Comparison of ENCODE assay signal across 11 cellular contexts in the genomic region with DNA sequence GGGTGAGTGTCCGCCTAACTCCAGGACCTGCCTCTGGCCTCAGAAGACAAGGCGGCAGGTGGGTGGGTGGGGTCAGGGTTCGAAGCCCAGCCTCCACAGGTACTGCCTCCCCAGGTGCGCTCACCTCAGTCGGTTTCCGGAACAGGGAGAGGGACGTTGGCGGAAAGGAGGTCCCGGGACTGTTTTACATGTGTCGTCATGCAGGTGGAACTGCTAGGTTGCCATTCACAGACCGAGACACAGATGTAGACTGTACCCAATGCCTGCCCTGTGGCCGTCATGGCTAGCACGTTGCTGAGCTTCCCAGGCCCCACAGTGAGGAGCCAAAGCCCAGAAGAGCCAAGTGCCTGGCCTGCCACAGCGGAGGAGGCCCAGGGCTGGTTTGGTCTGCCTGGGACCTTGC.
"Had no signal": no experiment of that assay in that cellular context is flagged by ENCODE, and none has a peak within 500 bp of the region (broad histone marks: within the 10 kb centered on the region; RNA-seq: fewer than 3 reads in every experiment).

No MANE protein-coding gene starts in this region.

- H3K36me3 ChIP-seq: brain microvascular endothelial cell, ovary, tibial nerve had no signal

- ATAC-seq: activated naive CD4-positive, alpha-beta T cell treated with anti-CD3 and anti-CD28 coated beads, Interleukin-2, amount 50 U/mL, for 72 hours; left colon had no signal

- H3K9me3 ChIP-seq: ovary, tibial nerve had no signal

- DNase-seq: activated CD4-positive, alpha-beta memory T cell treated with anti-CD3 and anti-CD28 coated beads for 36 hours; activated CD8-positive, alpha-beta memory T cell treated with anti-CD3 and anti-CD28 coated beads, Interleukin-2, amount 50 U/mL, for 4 hours; brain microvascular endothelial cell; cerebellar nuclear complex; T-helper 9 cell had no signal

- H3K4me3 Mint-ChIP-seq: activated CD4-positive, alpha-beta memory T cell treated with anti-CD3 and anti-CD28 coated beads for 36 hours; memory B cell had no signal

- H3K27ac ChIP-seq: brain microvascular endothelial cell, ovary, tibial nerve had no signal

- H3K27ac Mint-ChIP-seq: activated CD4-positive, alpha-beta memory T cell treated with anti-CD3 and anti-CD28 coated beads for 36 hours; activated naive CD4-positive, alpha-beta T cell treated with anti-CD3 and anti-CD28 coated beads, Interleukin-2, amount 50 U/mL, for 72 hours; activated T-helper 2 cell treated with anti-CD3 and anti-CD28 coated beads, Interferon-gamma antibody, Interleukin-2, Interleukin-4, amounts not matched to agents 10 μg/mL and 5 μg/mL and 100 μg/mL, durations not matched to agents 14 hours and 24 hours and 36 hours; memory B cell had no signal

- H3K27me3 Mint-ChIP-seq: activated CD4-positive, alpha-beta memory T cell treated with anti-CD3 and anti-CD28 coated beads for 36 hours; memory B cell had no signal

- H3K9me3 Mint-ChIP-seq: activated CD4-positive, alpha-beta memory T cell treated with anti-CD3 and anti-CD28 coated beads for 36 hours; activated naive CD4-positive, alpha-beta T cell treated with anti-CD3 and anti-CD28 coated beads, Interleukin-2, amount 50 U/mL, for 72 hours; activated T-helper 2 cell treated with anti-CD3 and anti-CD28 coated beads, Interferon-gamma antibody, Interleukin-2, Interleukin-4, amounts not matched to agents 10 μg/mL and 5 μg/mL and 100 μg/mL, durations not matched to agents 14 hours and 24 hours and 36 hours; memory B cell had no signal

- H3K4me1 Mint-ChIP-seq: memory B cell had no signal

- H3K27me3 ChIP-seq: brain microvascular endothelial cell, ovary, tibial nerve had no signal

- H3K4me3 ChIP-seq: ovary, tibial nerve had no signal

- H3K36me3 Mint-ChIP-seq: activated CD4-positive, alpha-beta memory T cell treated with anti-CD3 and anti-CD28 coated beads for 36 hours; activated naive CD4-positive, alpha-beta T cell treated with anti-CD3 and anti-CD28 coated beads, Interleukin-2, amount 50 U/mL, for 72 hours; memory B cell had no signal
